ENCODE assay signal across 8 cellular contexts in the genomic region with DNA sequence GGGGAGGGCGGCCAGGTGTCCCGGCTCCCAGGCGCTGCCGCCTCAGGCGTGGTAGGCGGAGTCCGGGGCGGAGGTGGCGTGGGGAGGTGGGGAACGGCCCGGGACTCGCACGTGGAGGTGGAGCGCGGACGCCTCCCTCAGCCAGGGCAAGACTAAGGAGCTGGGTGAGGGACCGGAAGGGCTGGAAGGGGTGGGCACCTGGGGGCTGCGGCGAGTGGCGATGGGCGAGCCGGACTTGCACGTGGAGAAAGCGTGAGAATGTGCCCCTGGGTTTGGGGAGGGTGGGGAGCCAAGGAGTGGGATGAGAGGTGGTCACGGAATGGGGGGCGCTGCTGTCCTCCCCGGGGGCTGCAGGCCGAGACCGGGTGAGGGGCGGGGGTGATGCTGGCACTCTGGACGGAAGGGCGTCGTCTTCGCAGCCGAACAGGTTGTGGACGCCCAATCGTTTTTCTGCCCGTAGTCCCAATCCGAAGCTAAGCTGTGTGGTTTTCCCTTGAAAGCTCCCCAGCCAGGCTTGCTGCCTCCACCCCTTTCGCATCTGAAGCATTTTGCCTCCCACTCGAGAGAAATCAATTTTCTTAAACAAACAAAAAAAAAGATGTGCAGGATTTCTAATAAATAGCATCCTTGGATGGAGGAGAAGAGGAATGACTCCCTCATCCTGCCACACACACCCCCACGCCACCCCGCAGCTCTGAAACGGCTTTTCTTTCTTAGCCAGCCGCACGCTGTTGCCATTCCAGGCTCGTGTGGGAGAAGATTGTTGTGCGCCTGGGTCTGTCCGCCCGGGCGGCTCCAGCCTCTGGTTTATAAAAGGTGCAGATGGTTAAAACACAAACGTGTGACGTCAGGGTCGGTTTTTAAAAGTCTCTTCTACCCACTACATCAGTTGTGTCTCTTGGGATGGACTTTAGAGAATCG.
DNase-seq lines count a peak whose midpoint lies in the region; ATAC-seq and TF ChIP-seq lines count a peak whose summit lies in the region.

No MANE protein-coding gene starts in this region.

- no peaks in the 10 kb centered on the region for H3K27me3 ChIP-seq in BLaER1 treated with 17β-estradiol and CSF1 and Interleukin-3, amounts not matched to agents 10 nM and 100 nM
- H3K27me3 ChIP-seq in fibroblast of lung (ENCODE audit: control insufficient read depth, insufficient read depth, low read length) (no peaks in the 10 kb centered on the region), thoracic aorta (replicated peaks; ENCODE audit: insufficient read depth) (no peaks in the 10 kb centered on the region)
- H3K27me3 ChIP-seq in naive thymus-derived CD4-positive, alpha-beta T cell (ENCODE audit: control insufficient read depth in 2 of 2, insufficient read depth in 2 of 2, low read length in 2 of 2) = no peaks in the 10 kb centered on the region

- DNase-seq in NCI-H2227 treated with DMSO at 0.1 percent for 48 hours (lab: John Stamatoyannopoulos, UW) (peak; percentile 54), fibroblast of lung (ENCODE audit: low read depth in 2 of 2) (peak; percentile 44 to 53), thoracic aorta (ENCODE audit: low spot score) (no peak)
- peak; percentile 62 for DNase-seq in activated CD8-positive, alpha-beta T cell treated with anti-CD3 and anti-CD28 coated beads for 36 hours
- peak in 5 of 9 donors; percentile 5 to 11 (median 10) for DNase-seq in naive thymus-derived CD4-positive, alpha-beta T cell

- TF ChIP-seq CTCF in activated CD8-positive, alpha-beta T cell treated with anti-CD3 and anti-CD28 coated beads for 36 hours (IDR thresholded peaks at IDR 0.05) = no peak
- TF ChIP-seq CTCF in fibroblast of lung (conservative IDR thresholded peaks at IDR 0.05 in 1 of 2, IDR thresholded peaks at IDR 0.05 in 1 of 2; ENCODE audit: low read depth in 1 of 2, low read length in 2 of 2) (no peak), thoracic aorta (IDR thresholded peaks at IDR 0.05) (no peak)

- peak overlapping the region in 10 of 11 experiments; percentile 71 to 95 (median 86); a peak in 20 of 22 replicates for H3K9ac ChIP-seq in BLaER1 treated with 17β-estradiol and CSF1 and Interleukin-3, amounts not matched to agents 10 nM and 100 nM
- peak overlapping the region; percentile 56 for H3K9ac ChIP-seq in fibroblast of lung (ENCODE audit: insufficient read depth, low read length)

- peaks cover 0 to 33% (median 22%) of the 10 kb centered on the region in 10 experiments; a peak in 16 of 20 replicates for H3K4me1 ChIP-seq in BLaER1 treated with 17β-estradiol and CSF1 and Interleukin-3, amounts not matched to agents 10 nM and 100 nM
- H3K4me1 ChIP-seq in fibroblast of lung (ENCODE audit: control insufficient read depth, extremely low read depth, insufficient read depth, low read length) = peaks cover 3% of the 10 kb centered on the region
- H3K4me1 ChIP-seq in naive thymus-derived CD4-positive, alpha-beta T cell (ENCODE audit: control insufficient read depth in 2 of 2, insufficient read depth in 2 of 2, low read length in 2 of 2) = peaks cover 12 to 14% of the 10 kb centered on the region in 2 donors
- H3K4me1 ChIP-seq in thoracic aorta (ENCODE audit: control insufficient read depth in 1 of 2, low read depth in 2 of 2) = peaks cover 5 to 24% of the 10 kb centered on the region in 2 donors

- POLR2A ChIA-PET in activated CD8-positive, alpha-beta T cell treated with anti-CD3 and anti-CD28 coated beads for 36 hours (lab: Charles Lee) = no interaction called here
- POLR2A ChIA-PET in naive thymus-derived CD4-positive, alpha-beta T cell (lab: Charles Lee) = interaction anchor here (0.6 to 0.9 kb wide), 2 partner anchors 18 to 558 kb away, joined by 3 to 5 read pairs; no protein-coding TSS in a partner anchor

- H3K36me3 ChIP-seq in BLaER1 treated with 17β-estradiol and CSF1 and Interleukin-3, amounts not matched to agents 10 nM and 100 nM = peaks cover 0 to 17% (median 12%) of the 10 kb centered on the region in 11 experiments; a peak in 12 of 22 replicates
- H3K36me3 ChIP-seq in fibroblast of lung (ENCODE audit: control insufficient read depth, insufficient read depth, low read length) (no peaks in the 10 kb centered on the region), thoracic aorta (no peaks in the 10 kb centered on the region)
- no peaks in the 10 kb centered on the region for H3K36me3 ChIP-seq in naive thymus-derived CD4-positive, alpha-beta T cell (ENCODE audit: control insufficient read depth in 2 of 3, insufficient read depth in 3 of 3, low read length in 3 of 3)

- peaks cover 18% of the 10 kb centered on the region for H3K36me3 Mint-ChIP-seq in activated CD8-positive, alpha-beta T cell treated with anti-CD3 and anti-CD28 coated beads for 36 hours (ENCODE audit: low read depth)
- peaks cover 0 to 11% (median 3%) of the 10 kb centered on the region in 5 donors for H3K36me3 Mint-ChIP-seq in naive thymus-derived CD4-positive, alpha-beta T cell

- H3K27me3 Mint-ChIP-seq in activated CD8-positive, alpha-beta T cell treated with anti-CD3 and anti-CD28 coated beads for 36 hours = no peaks in the 10 kb centered on the region
- H3K27me3 Mint-ChIP-seq in naive thymus-derived CD4-positive, alpha-beta T cell = peaks cover 0 to 10% (median 0%) of the 10 kb centered on the region in 5 donors

- peak overlapping the region in 9 of 11 experiments; percentile 55 to 91 (median 85); a peak in 18 of 22 replicates for H3K27ac ChIP-seq in BLaER1 treated with 17β-estradiol and CSF1 and Interleukin-3, amounts not matched to agents 10 nM and 100 nM
- H3K27ac ChIP-seq in fibroblast of lung (ENCODE audit: insufficient read depth, low read length) (peak overlapping the region; percentile 63), thoracic aorta (peak overlapping the region; percentile 36 to 59)
- peak overlapping the region; percentile 31 for H3K27ac ChIP-seq in naive thymus-derived CD4-positive, alpha-beta T cell (ENCODE audit: low read depth, low read length)

- intact Hi-C loops in activated CD8-positive, alpha-beta T cell treated with anti-CD3 and anti-CD28 coated beads for 36 hours (cut with micrococcal nuclease) = no loop called here
- intact Hi-C loops in naive thymus-derived CD4-positive, alpha-beta T cell (cut with micrococcal nuclease) = loop anchor here (1.0 to 5.0 kb wide), 5 partner anchors 230 to 913 kb away; partner anchors contain the start of genes NR2C2 (in 2 of the 2), BTD (in 1 of the 2), EAF1 (in 1 of the 2) and HACL1 (in 1 of the 2)

- peak; percentile 7 for ATAC-seq in GM18873 (IDR thresholded peaks at IDR 0.05; ENCODE audit: low FRiP score, unreplicated experiment)
- ATAC-seq in HG03064 (IDR thresholded peaks at IDR 0.05; ENCODE audit: low read depth, unreplicated experiment) = peak; percentile 46
- ATAC-seq in activated CD8-positive, alpha-beta T cell treated with anti-CD3 and anti-CD28 coated beads for 36 hours = peak; percentile 70
- ATAC-seq in naive thymus-derived CD4-positive, alpha-beta T cell = no peak
- peak; percentile 41 for ATAC-seq in thoracic aorta (ENCODE audit: insufficient number of reproducible peaks, low FRiP score, low read depth)

- H3K4me1 Mint-ChIP-seq in activated CD8-positive, alpha-beta T cell treated with anti-CD3 and anti-CD28 coated beads for 36 hours (ENCODE audit: low read depth) = peaks cover 33% of the 10 kb centered on the region
- H3K4me1 Mint-ChIP-seq in naive thymus-derived CD4-positive, alpha-beta T cell = peaks cover 21 to 46% (median 39%) of the 10 kb centered on the region in 7 donors

- peaks cover 8% of the 10 kb centered on the region for H3K79me2 ChIP-seq in fibroblast of lung (ENCODE audit: control insufficient read depth, insufficient read depth, low read length)

- H4K20me1 ChIP-seq in BLaER1 treated with 17β-estradiol and CSF1 and Interleukin-3, amounts not matched to agents 10 nM and 100 nM = peaks cover 0 to 19% (median 0%) of the 10 kb centered on the region in 11 experiments; a peak in 5 of 22 replicates
- H4K20me1 ChIP-seq in fibroblast of lung (ENCODE audit: control insufficient read depth, extremely low read depth, insufficient read depth, low read length) = no peaks in the 10 kb centered on the region

- H3K4me2 ChIP-seq in BLaER1 treated with 17β-estradiol and CSF1 and Interleukin-3, amounts not matched to agents 10 nM and 100 nM = peak overlapping the region; percentile 74 to 96 (median 86)
- H3K4me2 ChIP-seq in fibroblast of lung (ENCODE audit: extremely low read depth, insufficient read depth, low read length) = peak overlapping the region; percentile 80

- H3K9me3 Mint-ChIP-seq in activated CD8-positive, alpha-beta T cell treated with anti-CD3 and anti-CD28 coated beads for 36 hours = peaks cover 3% of the 10 kb centered on the region
- peaks cover 0 to 5% (median 0%) of the 10 kb centered on the region in 11 donors for H3K9me3 Mint-ChIP-seq in naive thymus-derived CD4-positive, alpha-beta T cell

- peak overlapping the region; percentile 94 for H3K4me3 Mint-ChIP-seq in activated CD8-positive, alpha-beta T cell treated with anti-CD3 and anti-CD28 coated beads for 36 hours
- peak overlapping the region; percentile 82 to 99 (median 90) for H3K4me3 Mint-ChIP-seq in naive thymus-derived CD4-positive, alpha-beta T cell

- peak overlapping the region; percentile 92 for H2AFZ ChIP-seq in fibroblast of lung (ENCODE audit: low read length)

- CTCF ChIA-PET in activated CD8-positive, alpha-beta T cell treated with anti-CD3 and anti-CD28 coated beads for 36 hours (lab: Charles Lee) = interaction anchor here (1.5 kb wide), 1 partner anchor 189 kb away, joined by 3 read pairs; no protein-coding TSS in a partner anchor
- CTCF ChIA-PET in naive thymus-derived CD4-positive, alpha-beta T cell (lab: Charles Lee) = interaction anchor here (0.6 to 1.0 kb wide), 2 partner anchors 656 to 901 kb away, joined by 3 read pairs; no protein-coding TSS in a partner anchor

- peaks cover 8 to 30% (median 25%) of the 10 kb centered on the region in 11 experiments for H3K9me3 ChIP-seq in BLaER1 treated with 17β-estradiol and CSF1 and Interleukin-3, amounts not matched to agents 10 nM and 100 nM (replicated peaks in 1 of 11)
- no peaks in the 10 kb centered on the region for H3K9me3 ChIP-seq in fibroblast of lung (ENCODE audit: control insufficient read depth, insufficient read depth, low read depth, low read length)
- no peaks in the 10 kb centered on the region for H3K9me3 ChIP-seq in naive thymus-derived CD4-positive, alpha-beta T cell (ENCODE audit: control insufficient read depth in 2 of 3, low read length in 3 of 3)
- H3K9me3 ChIP-seq in thoracic aorta = no peaks in the 10 kb centered on the region

- peak overlapping the region; percentile 83 to 100 (median 92) for H3K4me3 ChIP-seq in BLaER1 treated with 17β-estradiol and CSF1 and Interleukin-3, amounts not matched to agents 10 nM and 100 nM
- H3K4me3 ChIP-seq in fibroblast of lung (replicated peaks in 1 of 4; ENCODE audit: control extremely low read depth in 1 of 4, insufficient read depth in 1 of 4, low read depth in 3 of 4, low read length in 4 of 4) = peak overlapping the region; percentile 39 to 82 (median 80)
- H3K4me3 ChIP-seq in naive thymus-derived CD4-positive, alpha-beta T cell (ENCODE audit: low read length) = peak overlapping the region; percentile 61
- peak overlapping the region; percentile 93 for H3K4me3 ChIP-seq in thoracic aorta

- peak overlapping the region; percentile 81 for H3K27ac Mint-ChIP-seq in activated CD8-positive, alpha-beta T cell treated with anti-CD3 and anti-CD28 coated beads for 36 hours
- H3K27ac Mint-ChIP-seq in naive thymus-derived CD4-positive, alpha-beta T cell = peak overlapping the region; percentile 40 to 88 (median 77)

Comparison
In these comparisons a context has a peak if more than half of its experiments do, and no peak if none do; other contexts are left out.
1. H3K27ac ChIP-seq: peak in every context shown above with its lines; median percentile 85 in BLaER1 treated with 17β-estradiol and CSF1 and Interleukin-3, amounts not matched to agents 10 nM and 100 nM; 63 in fibroblast of lung; 48 in thoracic aorta; 31 in naive thymus-derived CD4-positive, alpha-beta T cell.